ENCODE assay signal across 31 cellular contexts in genomic region chr20:38770970-38771369, GRCh38. TPM values are rescaled to one million over a fixed set of nuclear protein-coding genes. Genes with fewer than 3 reads are reported as not detected.
"Had no signal": no experiment of that assay in that cellular context is flagged by ENCODE, and none has a peak within 500 bp of the region (broad histone marks: within the 10 kb centered on the region; RNA-seq: fewer than 3 reads in every experiment).

No MANE protein-coding gene starts in this region.

- DNase-seq: effector CD8-positive, alpha-beta T cell; foreskin keratinocyte; heart left ventricle; hippocampal formation; islet precursor cell; kidney glomerular epithelial cell; natural killer cell; stimulated activated CD4-positive, alpha-beta T cell treated with anti-CD3 and anti-CD28 coated beads, Interleukin-12 subunit alpha, Interleukin-12 subunit beta, amount 100 ng/mL, for 4 hours; stimulated activated CD4-positive, alpha-beta T cell treated with anti-CD3 and anti-CD28 coated beads, Interleukin-1b, Interleukin-23, amount 100 ng/mL, for 48 hours; stimulated activated CD4-positive, alpha-beta T cell treated with anti-CD3 and anti-CD28 coated beads, Interleukin-4, amount 100 ng/mL, for 1 hour; stimulated activated CD8-positive, alpha-beta memory T cell treated with anti-CD3 and anti-CD28 coated beads, Interleukin-4, amount 100 ng/mL, for 48 hours; stimulated activated naive CD8-positive, alpha-beta T cell treated with anti-CD3 and anti-CD28 coated beads, Interleukin-15, Interleukin-2, amounts not matched to agents 100 U/mL and 50 U/mL, for 24 hours; substantia nigra; testis; tibial artery; upper lobe of left lung had no signal

- H3K4me3 ChIP-seq: esophagus muscularis mucosa, gastroesophageal sphincter, heart left ventricle, lung, smooth muscle cell, testis, tibial artery, upper lobe of left lung had no signal

- H3K27ac Mint-ChIP-seq: dendritic cell treated with granulocyte-macrophage colony-stimulating factor and Interleukin-4, amounts not matched to agents 40 ng/mL and 50 ng/mL, for 4 days; memory B cell; progenitor cell of endocrine pancreas had no signal

- ATAC-seq: foreskin keratinocyte; gastroesophageal sphincter; heart left ventricle; natural killer cell; sciatic nerve; stimulated activated naive CD8-positive, alpha-beta T cell treated with anti-CD3 and anti-CD28 coated beads, Interleukin-15, Interleukin-2, amounts not matched to agents 100 U/mL and 50 U/mL, for 24 hours had no signal

- H3K4me3 Mint-ChIP-seq: dendritic cell treated with granulocyte-macrophage colony-stimulating factor and Interleukin-4, amounts not matched to agents 40 ng/mL and 50 ng/mL, for 4 days; memory B cell; natural killer cell had no signal

- H3K9me3 ChIP-seq: esophagus muscularis mucosa, gastroesophageal sphincter, neutrophil, testis, tibial artery, upper lobe of left lung had no signal

- H3K4me1 ChIP-seq: esophagus muscularis mucosa, foreskin keratinocyte, heart left ventricle, parathyroid adenoma, testis, upper lobe of left lung had no signal

- H3K27me3 ChIP-seq: esophagus muscularis mucosa, foreskin keratinocyte, gastroesophageal sphincter, heart left ventricle, neutrophil, testis, tibial artery, upper lobe of left lung had no signal

- H3K27me3 Mint-ChIP-seq: dendritic cell treated with granulocyte-macrophage colony-stimulating factor and Interleukin-4, amounts not matched to agents 40 ng/mL and 50 ng/mL, for 4 days; memory B cell; progenitor cell of endocrine pancreas had no signal

- H3K27ac ChIP-seq: esophagus muscularis mucosa, foreskin keratinocyte, gastroesophageal sphincter, heart left ventricle, neutrophil, parathyroid adenoma, testis, tibial artery, upper lobe of left lung had no signal

RNA-seq across cellular contexts. Expression of gene PPP1R16B, which starts 34.5 kb away (rescaled TPM):
- total RNA-seq: epithelial cell of proximal tubule, foreskin keratinocyte, progenitor cell of endocrine pancreas, smooth muscle cell had no signal
- polyA plus RNA-seq: fibroblast of lung, foreskin keratinocyte, smooth muscle cell had no signal

RNA-seq across cellular contexts. Expression of gene SLC32A1, which starts 46.7 kb away (rescaled TPM):
- total RNA-seq: endothelial cell of umbilical vein, epithelial cell of proximal tubule, esophagus muscularis mucosa, fibroblast of lung, foreskin keratinocyte, gastroesophageal sphincter, heart left ventricle, liver, lung, natural killer cell, omental fat pad, progenitor cell of endocrine pancreas, sciatic nerve, smooth muscle cell, upper lobe of left lung had no signal
- polyA plus RNA-seq: fibroblast of lung, foreskin keratinocyte, heart left ventricle, liver, lung, smooth muscle cell had no signal
